ENCODE assay signal across 8 cellular contexts in genomic region chr7:77393261-77393660, GRCh38. TPM values are rescaled to one million over a fixed set of nuclear protein-coding genes. Genes with fewer than 3 reads are reported as not detected.
DNase-seq lines count a peak whose midpoint lies in the region; ATAC-seq and TF ChIP-seq lines count a peak whose summit lies in the region.

No MANE protein-coding gene starts in this region.

- peak; percentile 97 for ATAC-seq in GM21390 (IDR thresholded peaks at IDR 0.05; ENCODE audit: unreplicated experiment)
- ATAC-seq in HG03558 (IDR thresholded peaks at IDR 0.05; ENCODE audit: extremely low read depth, unreplicated experiment): peak; percentile 91
- ATAC-seq in left lung: no peak

- no peaks in the 10 kb centered on the region for H3K9me3 ChIP-seq in left lung

- no peaks in the 10 kb centered on the region for H3K27me3 ChIP-seq in left lung

- H3K36me3 ChIP-seq in left lung: peaks cover 0 to 44% of the 10 kb centered on the region in 2 donors

- TF ChIP-seq CTCF in choroid plexus epithelial cell (conservative IDR thresholded peaks at IDR 0.05; ENCODE audit: low read depth, low read length) (no peak), left lung (IDR thresholded peaks at IDR 0.05) (no peak)

- no peak overlapping the region for H3K4me3 ChIP-seq in choroid plexus epithelial cell (ENCODE audit: low read depth, low read length)
- H3K4me3 ChIP-seq in left lung: no peak overlapping the region

- POLR2A ChIA-PET in HEK293T (lab: Yijun Ruan, JAX): no interaction called here

- intact Hi-C loops in left lung (cut with DNase I): no loop called here

- CTCF ChIA-PET in HEK293T (lab: Yijun Ruan, JAX): no interaction called here

- DNase-seq in Daoy (ENCODE audit: low read depth): peak; percentile 56
- peak; percentile 39 for DNase-seq in choroid plexus epithelial cell (ENCODE audit: low read depth)
- DNase-seq in SKM-1 (lab: John Stamatoyannopoulos, UW; ENCODE audit: unreplicated experiment): no peak
- no peak for DNase-seq in NCI-H146 (lab: John Stamatoyannopoulos, UW)
- DNase-seq in HEK293T (ENCODE audit: extremely low spot score): no peak
- no peak for DNase-seq in left lung

- H3K27ac ChIP-seq in left lung: no peak overlapping the region

- H3K4me1 ChIP-seq in left lung: peaks cover 3 to 5% of the 10 kb centered on the region in 2 donors

TF ChIP-seq in HEK293T, 16 proteins besides CTCF, POLR2A, EP300 and RAD21:
- TF ChIP-seq ELF4 (IDR thresholded peaks at IDR 0.05): no peak
- TF ChIP-seq, protein P1, sequence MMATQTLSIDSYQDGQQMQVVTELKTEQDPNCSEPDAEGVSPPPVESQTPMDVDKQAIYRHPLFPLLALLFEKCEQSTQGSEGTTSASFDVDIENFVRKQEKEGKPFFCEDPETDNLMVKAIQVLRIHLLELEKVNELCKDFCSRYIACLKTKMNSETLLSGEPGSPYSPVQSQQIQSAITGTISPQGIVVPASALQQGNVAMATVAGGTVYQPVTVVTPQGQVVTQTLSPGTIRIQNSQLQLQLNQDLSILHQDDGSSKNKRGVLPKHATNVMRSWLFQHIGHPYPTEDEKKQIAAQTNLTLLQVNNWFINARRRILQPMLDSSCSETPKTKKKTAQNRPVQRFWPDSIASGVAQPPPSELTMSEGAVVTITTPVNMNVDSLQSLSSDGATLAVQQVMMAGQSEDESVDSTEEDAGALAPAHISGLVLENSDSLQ (IDR thresholded peaks at IDR 0.05): no peak
- no peak for TF ChIP-seq FOXM1 (IDR thresholded peaks at IDR 0.05; ENCODE audit: borderline replicate concordance)
- TF ChIP-seq L3MBTL2 (conservative IDR thresholded peaks at IDR 0.05): no peak
- no peak for TF ChIP-seq BHLHE40 (IDR thresholded peaks at IDR 0.05; ENCODE audit: borderline replicate concordance)
- TF ChIP-seq SUZ12 (IDR thresholded peaks at IDR 0.05): no peak
- TF ChIP-seq ZNF384 (IDR thresholded peaks at IDR 0.05): no peak
- TF ChIP-seq TARDBP (IDR thresholded peaks at IDR 0.05): no peak
- TF ChIP-seq NFRKB (IDR thresholded peaks at IDR 0.05): no peak
- TF ChIP-seq ARNT (IDR thresholded peaks at IDR 0.05): no peak
- TF ChIP-seq CTBP1 (IDR thresholded peaks at IDR 0.05; ENCODE audit: borderline replicate concordance): no peak
- no peak for TF ChIP-seq HDGF (IDR thresholded peaks at IDR 0.05; ENCODE audit: borderline replicate concordance)
- TF ChIP-seq LEF1 (IDR thresholded peaks at IDR 0.05; ENCODE audit: borderline replicate concordance): no peak
- no peak for TF ChIP-seq FOXA1 (IDR thresholded peaks at IDR 0.05)
- no peak for TF ChIP-seq FOXK2 (IDR thresholded peaks at IDR 0.05)

RNA-seq across cellular contexts. Expression of gene GSAP, which starts 22.9 kb away (rescaled TPM):
- 0.57 and 5.8 TPM in 2 replicates for total RNA-seq in Daoy (2014; rRNA removed; shearing (Covaris generic))
- total RNA-seq in left lung: 10 to 100 TPM; 40.9 to 45.4 TPM

Comparison
In these comparisons a context has a peak if more than half of its experiments do, and no peak if none do; other contexts are left out.
1. DNase-seq: peak in Daoy (single experiment) and choroid plexus epithelial cell (single experiment); none in SKM-1 (single experiment), NCI-H146 (single experiment), HEK293T (single experiment) and left lung (0 of 2).